In the genomic region with DNA sequence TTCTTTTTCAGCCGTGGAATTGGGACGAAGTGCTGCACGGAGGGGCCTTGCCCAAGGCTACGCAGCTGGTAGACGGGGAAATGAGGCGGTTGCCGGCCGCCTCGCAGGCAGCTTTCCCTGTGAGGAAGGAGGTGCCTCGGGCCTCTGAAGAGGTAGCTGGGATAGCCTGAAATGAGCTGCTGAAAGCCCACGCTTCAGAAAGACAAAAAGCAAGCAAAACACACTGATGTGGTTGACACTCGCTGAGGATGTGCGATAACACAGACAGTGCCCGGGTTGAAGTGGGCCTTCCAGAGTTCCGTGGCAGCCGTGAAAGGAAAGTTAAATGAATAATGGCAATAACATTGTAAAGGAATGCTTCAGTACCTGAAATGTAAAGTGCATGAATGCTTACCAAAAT, we compare ENCODE assay signal across 16 cellular contexts. TPM values are rescaled to one million over a fixed set of nuclear protein-coding genes. Genes with fewer than 3 reads are reported as not detected.
DNase-seq lines count a peak whose midpoint lies in the region; ATAC-seq, FAIRE-seq and TF ChIP-seq lines count a peak whose summit lies in the region.
"Had no signal": no experiment of that assay in that cellular context is flagged by ENCODE, and none has a peak within 500 bp of the region (broad histone marks: within the 10 kb centered on the region; RNA-seq: fewer than 3 reads in every experiment).

No MANE protein-coding gene starts in this region.

- no peak for TF ChIP-seq RAD21 in H1 (IDR thresholded peaks at IDR 0.05 in 1 of 2, conservative IDR thresholded peaks at IDR 0.05 in 1 of 2; ENCODE audit: low read depth in 2 of 2, low read length in 2 of 2)

- no peaks in the 10 kb centered on the region for H3K9me3 Mint-ChIP-seq in activated T-cell treated with anti-CD3 and anti-CD28 coated beads, Interleukin-2, amount 50 U/mL, for 4 hours

- H3K27me3 Mint-ChIP-seq in activated T-cell treated with anti-CD3 and anti-CD28 coated beads, Interleukin-2, amount 50 U/mL, for 4 hours (ENCODE audit: low read depth): no peaks in the 10 kb centered on the region

- no peaks in the 10 kb centered on the region for H3K79me2 ChIP-seq in H1 (ENCODE audit: control insufficient read depth in 1 of 2, insufficient read depth in 2 of 2, low read length in 2 of 2)

- H2AK5ac ChIP-seq in H1 (ENCODE audit: low read depth, low read length): no peak overlapping the region

- H3K4me3 Mint-ChIP-seq in activated T-cell treated with anti-CD3 and anti-CD28 coated beads, Interleukin-2, amount 50 U/mL, for 4 hours: peak overlapping the region; percentile 60

- TF ChIP-seq CTCF in H1 (IDR thresholded peaks at IDR 0.05; ENCODE audit: control extremely low read depth in 1 of 3, insufficient read depth in 1 of 3, low read depth in 1 of 3, low read length in 3 of 3) (no peak), Peyer's patch (IDR thresholded peaks at IDR 0.05) (no peak)

- no peak overlapping the region for H3K18ac ChIP-seq in H1 (ENCODE audit: extremely low read depth, low read length)

- no peaks in the 10 kb centered on the region for H3K36me3 ChIP-seq in H1 (ENCODE audit: control insufficient read depth in 2 of 4, insufficient read depth in 4 of 4, low read length in 3 of 4)
- no peaks in the 10 kb centered on the region for H3K36me3 ChIP-seq in Peyer's patch
- H3K36me3 ChIP-seq: BLaER1 treated with 17β-estradiol and CSF1 and Interleukin-3, amounts not matched to agents 10 nM and 100 nM had no signal

- no peaks in the 10 kb centered on the region for H3K23me2 ChIP-seq in H1 (ENCODE audit: low read depth, low read length)

- H3K27me3 ChIP-seq in H1 (replicated peaks in 1 of 4; ENCODE audit: control insufficient read depth in 3 of 4, extremely low read depth in 1 of 4, insufficient read depth in 3 of 4, low read length in 3 of 4) (no peaks in the 10 kb centered on the region), Peyer's patch (no peaks in the 10 kb centered on the region)
- H3K27me3 ChIP-seq: BLaER1 treated with 17β-estradiol and CSF1 and Interleukin-3, amounts not matched to agents 10 nM and 100 nM had no signal

- H2BK15ac ChIP-seq in H1 (ENCODE audit: low read length): no peak overlapping the region

- H3K4ac ChIP-seq in H1 (replicated peaks; ENCODE audit: insufficient read length, low read depth, low read length): no peak overlapping the region

- no peaks in the 10 kb centered on the region for H3K79me1 ChIP-seq in H1 (ENCODE audit: low read depth, low read length)

- H3K14ac ChIP-seq in H1 (ENCODE audit: insufficient read length): no peak overlapping the region

- no peak overlapping the region for H2BK12ac ChIP-seq in H1 (ENCODE audit: low read depth, low read length)

- H3K4me2 ChIP-seq in H1 (ENCODE audit: insufficient read depth in 1 of 2, low read depth in 2 of 2, low read length in 2 of 2): no peak overlapping the region
- H3K4me2 ChIP-seq: PC-9 had no signal

- H2BK20ac ChIP-seq in H1 (ENCODE audit: low read length): no peak overlapping the region

- no peak for FAIRE-seq in H1 (lab: Jason Lieb, UNC)
- FAIRE-seq: bronchial epithelial cell, TTC549 had no signal

- H4K8ac ChIP-seq in H1 (ENCODE audit: extremely low read depth, insufficient read depth, low read length): no peak overlapping the region; the same call in 1 of the 2 replicates

- H3K4me3 ChIP-seq in H1 (ENCODE audit: extremely low read depth in 1 of 4, insufficient read depth in 2 of 4, low read depth in 3 of 4, low read length in 4 of 4) (no peak overlapping the region), Peyer's patch (no peak overlapping the region)
- H3K4me3 ChIP-seq: BLaER1 treated with 17β-estradiol and CSF1 and Interleukin-3, amounts not matched to agents 10 nM and 100 nM; PC-9; skin epidermis had no signal

- DNase-seq in UCSD-AML1 (lab: John Stamatoyannopoulos, UW; ENCODE audit: unreplicated experiment) (peak; percentile 11), H1 (ENCODE audit: low read depth in 1 of 2, low spot score in 2 of 2) (no peak), Peyer's patch (no peak), A172 (ENCODE audit: low spot score) (no peak)
- peak; percentile 37 for DNase-seq in activated T-cell treated with anti-CD3 and anti-CD28 coated beads, Interleukin-2, amount 50 U/mL, for 4 hours
- peak; percentile 18 to 23 (median 22) for DNase-seq in stimulated activated CD4-positive, alpha-beta T cell treated with anti-CD3 and anti-CD28 coated beads, TNF-alpha, amount 100 ng/mL, for 4 hours (ENCODE audit: low read depth in 3 of 3)
- DNase-seq: H7, NCI-H2081, PC-9, trophoblast cell had no signal

- H2BK120ac ChIP-seq in H1 (replicated peaks; ENCODE audit: low read depth, low read length): no peak overlapping the region

- no peak for TF ChIP-seq EP300 in H1 (IDR thresholded peaks at IDR 0.05; ENCODE audit: borderline replicate concordance in 1 of 2, low read depth in 2 of 2, low read length in 2 of 2)

- H3K4me1 Mint-ChIP-seq in activated T-cell treated with anti-CD3 and anti-CD28 coated beads, Interleukin-2, amount 50 U/mL, for 4 hours (ENCODE audit: low read depth): peaks cover 92% of the 10 kb centered on the region

- H3K4me1 ChIP-seq in H1 (replicated peaks in 1 of 4; ENCODE audit: control insufficient read depth in 3 of 4, insufficient read depth in 4 of 4, low read length in 3 of 4): peaks cover 0 to 3% (median 0%) of the 10 kb centered on the region in 4 experiments; a peak in 1 of 7 replicates
- no peaks in the 10 kb centered on the region for H3K4me1 ChIP-seq in Peyer's patch

- no peaks in the 10 kb centered on the region for H4K20me1 ChIP-seq in H1 (replicated peaks in 1 of 2; ENCODE audit: control insufficient read depth in 1 of 2, insufficient read depth in 2 of 2, low read length in 2 of 2)
- H4K20me1 ChIP-seq: BLaER1 treated with 17β-estradiol and CSF1 and Interleukin-3, amounts not matched to agents 10 nM and 100 nM had no signal

- WGBS in H1 (ENCODE audit: extremely low coverage in 1 of 2, insufficient coverage in 1 of 2, insufficient read length in 1 of 2, insufficient replicate concordance in 2 of 2, low coverage in 1 of 2, low lambda C conversion rate in 2 of 2, missing lambda C conversion rate in 1 of 2), 2 experiments: 82% methylated on average over 16 of the region's 16 CpGs; no CpG with 5 or more reads in 1 of the 2 experiments

- no peak overlapping the region for H3K9ac ChIP-seq in H1 (replicated peaks in 1 of 4; ENCODE audit: extremely low read depth in 1 of 4, low read depth in 3 of 4, low read length in 3 of 4)
- H3K9ac ChIP-seq: BLaER1 treated with 17β-estradiol and CSF1 and Interleukin-3, amounts not matched to agents 10 nM and 100 nM had no signal

- TF ChIP-seq POLR2A in H1 (IDR thresholded peaks at IDR 0.05; ENCODE audit: control extremely low read depth in 1 of 2, low read depth in 2 of 2, low read length in 2 of 2): no peak
- no peak for TF ChIP-seq POLR2A in Peyer's patch (IDR thresholded peaks at IDR 0.05)

- H3K56ac ChIP-seq in H1 (replicated peaks; ENCODE audit: insufficient read length, low read depth, low read length): no peak overlapping the region

- H3K9me3 ChIP-seq in H1 (ENCODE audit: insufficient read depth in 2 of 2, low read depth in 1 of 2, low read length in 1 of 2) (no peaks in the 10 kb centered on the region), Peyer's patch (no peaks in the 10 kb centered on the region)

- H3K23ac ChIP-seq in H1 (ENCODE audit: insufficient read length): no peak overlapping the region

- no peaks in the 10 kb centered on the region for H3K36me3 Mint-ChIP-seq in activated T-cell treated with anti-CD3 and anti-CD28 coated beads, Interleukin-2, amount 50 U/mL, for 4 hours (ENCODE audit: insufficient read depth)

- H3K27ac ChIP-seq in H1 (ENCODE audit: low read depth, low read length) (no peak overlapping the region), Peyer's patch (no peak overlapping the region)
- H3K27ac ChIP-seq: BLaER1 treated with 17β-estradiol and CSF1 and Interleukin-3, amounts not matched to agents 10 nM and 100 nM; PC-9 had no signal

- H4K91ac ChIP-seq in H1 (replicated peaks; ENCODE audit: insufficient read length, low read length): no peak overlapping the region

- ATAC-seq in activated T-cell treated with anti-CD3 and anti-CD28 coated beads, Interleukin-2, amount 50 U/mL, for 4 hours: peak; percentile 81 to 83
- ATAC-seq in GM19397 (IDR thresholded peaks at IDR 0.05; ENCODE audit: unreplicated experiment) (no peak), HG03280 (IDR thresholded peaks at IDR 0.05; ENCODE audit: unreplicated experiment) (no peak)

- H2AFZ ChIP-seq in H1 (ENCODE audit: low read length): peak overlapping the region; percentile 50; the same call in 1 of the 2 replicates
- H2AFZ ChIP-seq: PC-9 had no signal

- POLR2A ChIA-PET in H1 (lab: Charles Lee; ENCODE audit: partially characterized antibody): no interaction called here

- no peak overlapping the region for H2BK5ac ChIP-seq in H1 (ENCODE audit: low read depth, low read length)

- CTCF ChIA-PET in H1 (lab: Charles Lee; ENCODE audit: partially characterized antibody): interaction anchor here (1.0 to 2.2 kb wide), 3 partner anchors 23 to 71 kb away, joined by 3 to 5 read pairs (median 3); no protein-coding TSS in a partner anchor

- H4K5ac ChIP-seq in H1 (ENCODE audit: insufficient read length, low read depth, low read length): no peak overlapping the region

TF ChIP-seq in H1, 55 proteins besides CTCF, POLR2A, EP300 and RAD21:
- TF ChIP-seq KDM1A (IDR thresholded peaks at IDR 0.05; ENCODE audit: borderline replicate concordance, low read length): no peak

RNA-seq across cellular contexts. Expression of gene S1PR1, which starts 47.2 kb away (rescaled TPM):
- total RNA-seq in activated T-cell treated with anti-CD3 and anti-CD28 coated beads, Interleukin-2, amount 50 U/mL, for 4 hours: 100 to 1,000 TPM in 2 of 3 donors, 10 to 100 TPM in 1; 97.7 to 112 (median 111) TPM
- 3.1 and 3.5 TPM in 2 replicates for total RNA-seq in H1 (2021; fragmentation: NEBNext Ultra II Directional; extraction: Animal tissue kit (Norgen Biotek cat#: 25700))
- polyA plus RNA-seq in H1 (2011; rRNA removed): 4.7 and 5.5 TPM in 2 replicates
- 3.7 TPM for polyA plus RNA-seq in H1 (2011; cell fraction: cytosol; rRNA removed)
- polyA plus RNA-seq in H1 (2011; cell fraction: nucleus; rRNA removed): 6.2 TPM
- 2.0 to 3.5 TPM (median 2.6 TPM) in 4 replicates for polyA plus RNA-seq in H1 (2012, experiment 1 of 2)
- 1.3 TPM for polyA plus RNA-seq in H1 (2012, experiment 2 of 2)
- polyA plus RNA-seq in H1 (2013, experiment 1 of 2): 3.3 TPM
- 3.7 TPM for polyA plus RNA-seq in H1 (2013, experiment 2 of 2)
- 6.7 and 8.4 TPM in 2 replicates for polyA minus RNA-seq in H1 (2011; rRNA and poly(A)+ RNA removed)
- polyA minus RNA-seq in H1 (2011; cell fraction: cytosol; rRNA and poly(A)+ RNA removed): 3.3 TPM
- polyA minus RNA-seq in H1 (2011; cell fraction: nucleus; rRNA and poly(A)+ RNA removed): 10.8 TPM
- 10 to 100 TPM in 3 of 4 donors, 1 to 10 TPM in 1; 3.0 to 27.2 (median 19.3) TPM for total RNA-seq in Peyer's patch
- 0.50 and 0.91 TPM in 2 replicates for total RNA-seq in A172 (2014; rRNA removed; shearing (Covaris generic))

Comparison
In these comparisons a context has a peak if more than half of its experiments do, and no peak if none do; other contexts are left out.
1. DNase-seq: peak in UCSD-AML1 (single experiment), activated T-cell treated with anti-CD3 and anti-CD28 coated beads, Interleukin-2, amount 50 U/mL, for 4 hours (single experiment) and stimulated activated CD4-positive, alpha-beta T cell treated with anti-CD3 and anti-CD28 coated beads, TNF-alpha, amount 100 ng/mL, for 4 hours (3 of 3); none in H1 (0 of 2), Peyer's patch (0 of 3) and A172 (single experiment).
2. ATAC-seq: peak in activated T-cell treated with anti-CD3 and anti-CD28 coated beads, Interleukin-2, amount 50 U/mL, for 4 hours (2 of 2); none in GM19397 (single experiment) and HG03280 (single experiment).